ENCODE assay signal across 21 cellular contexts in genomic region chr1:5862051-5862825, GRCh38.
DNase-seq lines count a peak whose midpoint lies in the region; ATAC-seq and TF ChIP-seq lines count a peak whose summit lies in the region.
"Had no signal": no experiment of that assay in that cellular context is flagged by ENCODE, and none has a peak within 500 bp of the region (broad histone marks: within the 10 kb centered on the region; RNA-seq: fewer than 3 reads in every experiment).

No MANE protein-coding gene starts in this region.

- H3K4me2 ChIP-seq in BLaER1: no peak overlapping the region
- no peak overlapping the region for H3K4me2 ChIP-seq in IMR-90 (ENCODE audit: low read depth, low read length)
- H3K4me2 ChIP-seq: A549 had no signal

- H3K4me1 ChIP-seq in BLaER1 (peaks cover 36% of the 10 kb centered on the region), IMR-90 (ENCODE audit: control insufficient read depth, insufficient read depth, low read length) (no peaks in the 10 kb centered on the region)
- H3K4me1 ChIP-seq: A549, BE2C had no signal

- H2BK120ac ChIP-seq in IMR-90 (ENCODE audit: low read depth, low read length): no peak overlapping the region

- no peaks in the 10 kb centered on the region for H3K27me3 Mint-ChIP-seq in activated T-cell treated with anti-CD3 and anti-CD28 coated beads, Interleukin-2, amount 50 U/mL, for 72 hours (ENCODE audit: low read depth)
- H3K27me3 Mint-ChIP-seq: CD4-positive, alpha-beta memory T cell had no signal

- H3K56ac ChIP-seq in IMR-90 (ENCODE audit: extremely low read depth, insufficient read depth, low read length): no peak overlapping the region

- peak; percentile 33; the same call in 1 of the 2 replicates for ATAC-seq in IMR-90 (ENCODE audit: low read depth)
- no peak for ATAC-seq in GM21737 (IDR thresholded peaks at IDR 0.05; ENCODE audit: unreplicated experiment)
- ATAC-seq in activated T-cell treated with anti-CD3 and anti-CD28 coated beads, Interleukin-2, amount 50 U/mL, for 72 hours (replicated peaks in 1 of 2): no peak
- no peak for ATAC-seq in HG02981 (IDR thresholded peaks at IDR 0.05; ENCODE audit: unreplicated experiment)
- ATAC-seq: A549, HCT116 had no signal

- no peak overlapping the region for H3K18ac ChIP-seq in IMR-90 (ENCODE audit: low read depth, low read length)

- H3K27me3 ChIP-seq in BLaER1 (no peaks in the 10 kb centered on the region), IMR-90 (ENCODE audit: control insufficient read depth, insufficient read depth, low read length) (no peaks in the 10 kb centered on the region)
- H3K27me3 ChIP-seq: BE2C had no signal

- no peak overlapping the region for H3K4ac ChIP-seq in IMR-90 (ENCODE audit: low read depth, low read length)

- H2BK15ac ChIP-seq in IMR-90 (ENCODE audit: low read depth, low read length): no peak overlapping the region

- H3K9me1 ChIP-seq in IMR-90 (ENCODE audit: insufficient read depth, low read length): no peaks in the 10 kb centered on the region

- no peak overlapping the region for H3K4me3 Mint-ChIP-seq in activated T-cell treated with anti-CD3 and anti-CD28 coated beads, Interleukin-2, amount 50 U/mL, for 72 hours
- H3K4me3 Mint-ChIP-seq: CD4-positive, alpha-beta memory T cell had no signal

- dilution Hi-C loops in IMR-90 (cut with HindIII; ENCODE audit: low sequenced_read_pairs, unreplicated experiment): no loop called here

- no peak overlapping the region for H2BK20ac ChIP-seq in IMR-90 (ENCODE audit: low read depth, low read length)

- H3K9me3 ChIP-seq in BLaER1 (no peaks in the 10 kb centered on the region), IMR-90 (ENCODE audit: control insufficient read depth, insufficient read depth, low read length) (no peaks in the 10 kb centered on the region)
- H3K9me3 ChIP-seq: A549, BE2C had no signal

- H2BK5ac ChIP-seq in IMR-90 (ENCODE audit: low read depth, low read length, poor library complexity, severe bottlenecking): no peak overlapping the region

- H3K36me3 Mint-ChIP-seq in activated T-cell treated with anti-CD3 and anti-CD28 coated beads, Interleukin-2, amount 50 U/mL, for 72 hours (ENCODE audit: insufficient read depth in 2 of 2): peaks cover 0 to 1% of the 10 kb centered on the region in 2 donors

- H4K91ac ChIP-seq in IMR-90 (ENCODE audit: insufficient read depth, low read depth, low read length): no peak overlapping the region

- H3K4me3 ChIP-seq in BLaER1 (no peak overlapping the region), IMR-90 (ENCODE audit: insufficient read depth, low read depth, low read length) (no peak overlapping the region)
- H3K4me3 ChIP-seq: A549 had no signal

- in situ Hi-C loops in IMR-90 (cut with MboI; ENCODE audit: low sequenced_read_pairs): no loop called here

- CTCF ChIA-PET in IMR-90 (lab: Yijun Ruan, JAX): no interaction called here

- BruUV-seq in IMR-90 (replicated peaks; lab: Mats Ljungman, UMichigan): no TSS peak

- no peak overlapping the region for H2AFZ ChIP-seq in IMR-90 (replicated peaks; ENCODE audit: low read length, poor library complexity)

- no peak for TF ChIP-seq CTCF in IMR-90 (conservative IDR thresholded peaks at IDR 0.05; ENCODE audit: low read depth, low read length)

- TF ChIP-seq RAD21 in IMR-90 (IDR thresholded peaks at IDR 0.05; ENCODE audit: low read length): no peak

- no peak for TF ChIP-seq POLR2A in IMR-90 (IDR thresholded peaks at IDR 0.05; ENCODE audit: low read depth, low read length)

- peaks cover 45% of the 10 kb centered on the region for H3K36me3 ChIP-seq in BLaER1
- H3K36me3 ChIP-seq in IMR-90 (ENCODE audit: control insufficient read depth, insufficient read depth, low read length): peaks cover 4% of the 10 kb centered on the region; the same call in 1 of the 2 replicates
- H3K36me3 ChIP-seq: BE2C had no signal

- H3K9ac ChIP-seq in BLaER1: no peak overlapping the region
- no peak overlapping the region for H3K9ac ChIP-seq in IMR-90 (ENCODE audit: low read depth, low read length)

- H2AK5ac ChIP-seq in IMR-90 (ENCODE audit: low read depth, low read length): no peak overlapping the region

- DNase-seq in IMR-90 (no peak), epidermal melanocyte (ENCODE audit: insufficient read length, low spot score) (peak; percentile 87)
- no peak for DNase-seq in activated T-cell treated with anti-CD3 and anti-CD28 coated beads, Interleukin-2, amount 50 U/mL, for 72 hours
- DNase-seq: 8988T; ACHN; AML-193; BE2C; C1 segment of cervical spinal cord; Calu3; CD4-positive, alpha-beta memory T cell; COR-L47; DMS53; DMS79 treated with DMSO at 0.1 percent for 48 hours; GF-D8; GOT3; H7 had no signal

- H3K9me3 Mint-ChIP-seq in activated T-cell treated with anti-CD3 and anti-CD28 coated beads, Interleukin-2, amount 50 U/mL, for 72 hours: no peaks in the 10 kb centered on the region
- H3K9me3 Mint-ChIP-seq: CD4-positive, alpha-beta memory T cell had no signal

- H3K14ac ChIP-seq in IMR-90 (replicated peaks; ENCODE audit: low read depth, low read length): no peak overlapping the region

- intact Hi-C loops in IMR-90 (cut with micrococcal nuclease): no loop called here

- no peak overlapping the region for H3K27ac Mint-ChIP-seq in activated T-cell treated with anti-CD3 and anti-CD28 coated beads, Interleukin-2, amount 50 U/mL, for 72 hours
- H3K27ac Mint-ChIP-seq: CD4-positive, alpha-beta memory T cell had no signal

- H4K20me1 ChIP-seq in BLaER1 (no peaks in the 10 kb centered on the region), IMR-90 (ENCODE audit: insufficient read depth, low read length) (no peaks in the 10 kb centered on the region)

- 40% methylated on average over 8 of the region's 24 CpGs; no CpG with 5 or more reads in 1 of the 2 experiments for WGBS in IMR-90 (ENCODE audit: extremely low coverage in 2 of 2, insufficient read length in 1 of 2), 2 experiments

- no peaks in the 10 kb centered on the region for H3K79me1 ChIP-seq in IMR-90 (ENCODE audit: low read depth in 1 of 2, low read length in 2 of 2)

- POLR2A ChIA-PET in IMR-90 (lab: Charles Lee; ENCODE audit: unreplicated experiment): no interaction called here

- no peak overlapping the region for H4K5ac ChIP-seq in IMR-90 (ENCODE audit: low read depth, low read length)

- no peak overlapping the region for H4K8ac ChIP-seq in IMR-90 (ENCODE audit: low read depth in 2 of 2, low read length in 2 of 2)

- no peak overlapping the region for H3K23ac ChIP-seq in IMR-90 (ENCODE audit: low read depth, low read length)

- no peak overlapping the region for H2AK9ac ChIP-seq in IMR-90 (replicated peaks; ENCODE audit: low read depth, low read length, poor library complexity)

- no peaks in the 10 kb centered on the region for H3K4me1 Mint-ChIP-seq in activated T-cell treated with anti-CD3 and anti-CD28 coated beads, Interleukin-2, amount 50 U/mL, for 72 hours (ENCODE audit: low read depth)
- H3K4me1 Mint-ChIP-seq: CD4-positive, alpha-beta memory T cell had no signal

- H3K27ac ChIP-seq in BLaER1 (peak overlapping the region; percentile 26; the same call in 1 of the 2 replicates), IMR-90 (ENCODE audit: insufficient read depth, low read length) (no peak overlapping the region)
- H3K27ac ChIP-seq: A549 had no signal

TF ChIP-seq in IMR-90, 13 proteins besides CTCF, POLR2A, EP300 and RAD21:
- TF ChIP-seq RFX5 (IDR thresholded peaks at IDR 0.05; ENCODE audit: low read depth, low read length) (no peak), FOS (IDR thresholded peaks at IDR 0.05; ENCODE audit: low read depth, low read length) (no peak), RCOR1 (IDR thresholded peaks at IDR 0.05; ENCODE audit: insufficient replicate concordance, low read length) (no peak), NFE2L2 (IDR thresholded peaks at IDR 0.05; ENCODE audit: low read depth, low read length) (no peak), MAZ (IDR thresholded peaks at IDR 0.05; ENCODE audit: borderline replicate concordance, low read depth, low read length) (no peak), ELK1 (IDR thresholded peaks at IDR 0.05; ENCODE audit: borderline replicate concordance, low read depth, low read length) (no peak), MAFK (IDR thresholded peaks at IDR 0.05; ENCODE audit: low read depth, low read length) (no peak), SMC3 (IDR thresholded peaks at IDR 0.05; ENCODE audit: low read depth, low read length) (no peak), CHD1 (IDR thresholded peaks at IDR 0.05; ENCODE audit: low read depth, low read length) (no peak), USF2 (IDR thresholded peaks at IDR 0.05; ENCODE audit: low read depth, low read length) (no peak), CEBPB (IDR thresholded peaks at IDR 0.05; ENCODE audit: low read depth, low read length) (no peak), BHLHE40 (IDR thresholded peaks at IDR 0.05; ENCODE audit: low read depth, low read length) (no peak), MXI1 (IDR thresholded peaks at IDR 0.05; ENCODE audit: borderline replicate concordance, low read depth, low read length) (no peak)
